Comparison of ENCODE assay signal across 27 cellular contexts in the genomic region with DNA sequence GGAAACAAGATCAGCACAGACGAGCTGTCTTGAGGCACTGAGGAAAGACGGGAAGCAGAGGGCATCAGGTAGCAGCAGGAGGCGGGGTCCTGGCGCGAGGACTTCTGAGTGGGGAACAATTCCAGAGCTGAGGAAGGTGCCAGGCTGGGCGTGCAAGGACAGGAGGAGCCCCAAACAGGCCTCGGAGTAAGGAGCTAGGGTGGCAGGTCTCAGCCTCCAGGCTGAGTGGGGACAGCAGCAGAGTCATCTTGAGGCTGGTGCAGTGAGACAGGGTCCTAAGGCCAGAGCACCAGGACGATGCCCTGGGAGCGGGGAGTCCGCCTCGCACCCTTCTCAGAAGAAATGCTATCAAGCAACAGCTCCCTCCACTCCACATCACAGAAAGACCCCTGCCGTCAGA.
"Had no signal": no experiment of that assay in that cellular context is flagged by ENCODE, and none has a peak within 500 bp of the region (broad histone marks: within the 10 kb centered on the region; RNA-seq: fewer than 3 reads in every experiment).

No MANE protein-coding gene starts in this region.

- H3K9me3 Mint-ChIP-seq: activated CD4-positive, alpha-beta memory T cell treated with anti-CD3 and anti-CD28 coated beads, Interleukin-2, amount 10 ng/mL, durations not matched to agents 7 days and 5 days; activated CD4-positive, alpha-beta T cell treated with anti-CD3 and anti-CD28 coated beads, Interleukin-2, amount 10 ng/mL, durations not matched to agents 7 days and 5 days; activated naive CD4-positive, alpha-beta T cell treated with anti-CD3 and anti-CD28 coated beads, Interleukin-2, amount 10 ng/mL, durations not matched to agents 7 days and 5 days; brain; dendritic cell treated with granulocyte-macrophage colony-stimulating factor and Interleukin-4, amounts not matched to agents 40 ng/mL and 50 ng/mL, for 4 days had no signal

- H3K4me3 ChIP-seq: ascending aorta, breast epithelium, cardiac muscle cell, colonic mucosa, dorsolateral prefrontal cortex, heart left ventricle had no signal

- H3K27ac ChIP-seq: ascending aorta, breast epithelium, cardiac muscle cell, colonic mucosa, dorsolateral prefrontal cortex, heart left ventricle had no signal

- H3K4me1 ChIP-seq: ascending aorta, breast epithelium, colonic mucosa, heart left ventricle had no signal

- H3K27ac Mint-ChIP-seq: activated CD4-positive, alpha-beta memory T cell treated with anti-CD3 and anti-CD28 coated beads, Interleukin-2, amount 10 ng/mL, durations not matched to agents 7 days and 5 days; activated CD4-positive, alpha-beta T cell treated with anti-CD3 and anti-CD28 coated beads, Interleukin-2, amount 10 ng/mL, durations not matched to agents 7 days and 5 days; activated naive CD4-positive, alpha-beta T cell treated with anti-CD3 and anti-CD28 coated beads, Interleukin-2, amount 10 ng/mL, durations not matched to agents 7 days and 5 days; activated naive CD8-positive, alpha-beta T cell; brain; dendritic cell treated with granulocyte-macrophage colony-stimulating factor and Interleukin-4, amounts not matched to agents 40 ng/mL and 50 ng/mL, for 4 days; endodermal cell had no signal

- H3K4me1 Mint-ChIP-seq: activated CD4-positive, alpha-beta memory T cell treated with anti-CD3 and anti-CD28 coated beads, Interleukin-2, amount 10 ng/mL, durations not matched to agents 7 days and 5 days; activated CD4-positive, alpha-beta T cell treated with anti-CD3 and anti-CD28 coated beads, Interleukin-2, amount 10 ng/mL, durations not matched to agents 7 days and 5 days; activated naive CD4-positive, alpha-beta T cell treated with anti-CD3 and anti-CD28 coated beads, Interleukin-2, amount 10 ng/mL, durations not matched to agents 7 days and 5 days had no signal

- ATAC-seq: esophagus mucosa had no signal

- H3K27me3 ChIP-seq: ascending aorta, breast epithelium, cardiac muscle cell, colonic mucosa, dorsolateral prefrontal cortex, heart left ventricle had no signal

- H3K36me3 ChIP-seq: ascending aorta, breast epithelium, cardiac muscle cell, colonic mucosa had no signal

- H3K27me3 Mint-ChIP-seq: dendritic cell treated with granulocyte-macrophage colony-stimulating factor and Interleukin-4, amounts not matched to agents 40 ng/mL and 50 ng/mL, for 4 days had no signal

- H3K9me3 ChIP-seq: ascending aorta, breast epithelium, colonic mucosa, heart left ventricle had no signal

- DNase-seq: activated CD4-positive, alpha-beta memory T cell treated with anti-CD3 and anti-CD28 coated beads, Interleukin-2, amount 10 ng/mL, durations not matched to agents 7 days and 5 days; activated CD4-positive, alpha-beta T cell treated with anti-CD3 and anti-CD28 coated beads for 1 hour; activated CD4-positive, alpha-beta T cell treated with anti-CD3 and anti-CD28 coated beads for 4 hours; activated CD4-positive, alpha-beta T cell treated with anti-CD3 and anti-CD28 coated beads, Interleukin-2, amount 10 ng/mL, durations not matched to agents 7 days and 5 days; activated CD4-positive, alpha-beta T cell treated with anti-CD3 and anti-CD28 coated beads, Interleukin-2, amount 50 U/mL, for 4 hours; activated CD8-positive, alpha-beta memory T cell treated with anti-CD3 and anti-CD28 coated beads, Interleukin-2, amount 50 U/mL, for 4 hours; activated gamma-delta T cell; activated naive CD4-positive, alpha-beta T cell; activated naive CD4-positive, alpha-beta T cell treated with anti-CD3 and anti-CD28 coated beads, Interleukin-2, amount 10 ng/mL, durations not matched to agents 7 days and 5 days; activated T-cell treated with anti-CD3 and anti-CD28 coated beads, Interleukin-2, amount 50 U/mL, for 1 hour; activated T-cell treated with anti-CD3 and anti-CD28 coated beads, Interleukin-2, amount 50 U/mL, for 48 hours; central memory CD4-positive, alpha-beta T cell; cerebellar nuclear complex; effector memory CD4-positive, alpha-beta T cell; endodermal cell; foreskin fibroblast; heart left ventricle; T-helper 2 cell had no signal

- H3K4me3 Mint-ChIP-seq: activated CD4-positive, alpha-beta memory T cell treated with anti-CD3 and anti-CD28 coated beads, Interleukin-2, amount 10 ng/mL, durations not matched to agents 7 days and 5 days; activated CD4-positive, alpha-beta T cell treated with anti-CD3 and anti-CD28 coated beads, Interleukin-2, amount 10 ng/mL, durations not matched to agents 7 days and 5 days; activated naive CD4-positive, alpha-beta T cell treated with anti-CD3 and anti-CD28 coated beads, Interleukin-2, amount 10 ng/mL, durations not matched to agents 7 days and 5 days; activated naive CD8-positive, alpha-beta T cell; brain; dendritic cell treated with granulocyte-macrophage colony-stimulating factor and Interleukin-4, amounts not matched to agents 40 ng/mL and 50 ng/mL, for 4 days; endodermal cell had no signal

- H3K36me3 Mint-ChIP-seq: activated naive CD4-positive, alpha-beta T cell treated with anti-CD3 and anti-CD28 coated beads, Interleukin-2, amount 10 ng/mL, durations not matched to agents 7 days and 5 days; activated naive CD8-positive, alpha-beta T cell; brain had no signal
